2 cellular contexts compared by ENCODE assay signal in the genomic region with DNA sequence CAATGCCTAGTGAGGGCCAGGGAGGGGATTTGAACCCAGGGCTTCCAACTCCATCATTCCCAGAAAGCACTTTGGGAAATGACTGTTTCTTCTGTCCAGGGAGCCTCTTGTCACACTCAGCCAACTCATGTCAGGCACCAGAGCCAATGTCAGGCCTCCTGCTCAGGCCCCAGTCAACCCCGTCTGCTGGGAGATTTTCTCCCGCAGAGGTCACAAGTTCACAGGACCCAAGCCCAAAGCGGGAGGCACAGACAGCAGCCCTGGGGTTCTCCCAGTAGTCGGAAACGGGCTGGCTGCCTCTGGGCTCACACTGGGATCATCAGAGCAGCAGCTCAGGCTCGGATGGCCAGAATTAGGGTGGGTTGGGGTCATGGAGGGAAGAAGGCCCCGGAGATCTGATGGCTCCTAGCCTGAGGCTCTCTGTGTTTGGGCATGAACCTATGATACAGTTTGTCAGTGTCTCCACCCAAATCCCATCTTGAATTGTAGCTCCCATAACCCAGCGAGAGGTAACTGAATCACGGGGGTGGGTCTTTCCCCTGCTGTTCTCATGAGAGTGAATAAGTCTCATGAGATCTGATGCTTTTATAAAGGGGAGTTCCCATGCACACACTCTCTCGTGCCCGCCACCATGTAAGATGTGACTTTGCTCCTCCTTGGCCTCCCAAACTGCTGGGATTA.
A peak's percentile ranks its signal among the peaks of the same experiment; 100 is the strongest.
TF ChIP-seq lines count a peak whose summit lies in the region.

No MANE protein-coding gene starts in this region.

TF ChIP-seq in HCT116, 20 proteins besides CTCF, POLR2A, EP300 and RAD21:
- TF ChIP-seq EGR1 (IDR thresholded peaks at IDR 0.05; ENCODE audit: low read depth): no peak
- TF ChIP-seq EZH2phosphoT487 (IDR thresholded peaks at IDR 0.05; ENCODE audit: borderline replicate concordance): no peak
- TF ChIP-seq SIN3A (IDR thresholded peaks at IDR 0.05; ENCODE audit: low read depth): no peak
- TF ChIP-seq, protein P1, sequence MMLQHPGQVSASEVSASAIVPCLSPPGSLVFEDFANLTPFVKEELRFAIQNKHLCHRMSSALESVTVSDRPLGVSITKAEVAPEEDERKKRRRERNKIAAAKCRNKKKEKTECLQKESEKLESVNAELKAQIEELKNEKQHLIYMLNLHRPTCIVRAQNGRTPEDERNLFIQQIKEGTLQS (IDR thresholded peaks at IDR 0.05): no peak
- TF ChIP-seq CBX3 (IDR thresholded peaks at IDR 0.05; ENCODE audit: low read depth): no peak
- no peak for TF ChIP-seq ELF1 (IDR thresholded peaks at IDR 0.05; ENCODE audit: borderline replicate concordance, low read depth)
- TF ChIP-seq CEBPB (IDR thresholded peaks at IDR 0.05; ENCODE audit: low read depth): no peak
- TF ChIP-seq, protein P2, sequence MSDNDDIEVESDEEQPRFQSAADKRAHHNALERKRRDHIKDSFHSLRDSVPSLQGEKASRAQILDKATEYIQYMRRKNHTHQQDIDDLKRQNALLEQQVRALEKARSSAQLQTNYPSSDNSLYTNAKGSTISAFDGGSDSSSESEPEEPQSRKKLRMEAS (IDR thresholded peaks at IDR 0.05): no peak
- TF ChIP-seq SRF (IDR thresholded peaks at IDR 0.05; ENCODE audit: low read depth): no peak
- TF ChIP-seq FOSL1 (IDR thresholded peaks at IDR 0.05; ENCODE audit: low read depth): no peak
- TF ChIP-seq EZH2 (IDR thresholded peaks at IDR 0.05): no peak
- no peak for TF ChIP-seq SP1 (IDR thresholded peaks at IDR 0.05; ENCODE audit: low read depth)
- TF ChIP-seq JUND (IDR thresholded peaks at IDR 0.05): no peak

TF ChIP-seq in GM12878, 131 proteins besides CTCF, POLR2A, EP300 and RAD21:
- no peak for TF ChIP-seq PAX8 (IDR thresholded peaks at IDR 0.05)
- TF ChIP-seq, protein P3, sequence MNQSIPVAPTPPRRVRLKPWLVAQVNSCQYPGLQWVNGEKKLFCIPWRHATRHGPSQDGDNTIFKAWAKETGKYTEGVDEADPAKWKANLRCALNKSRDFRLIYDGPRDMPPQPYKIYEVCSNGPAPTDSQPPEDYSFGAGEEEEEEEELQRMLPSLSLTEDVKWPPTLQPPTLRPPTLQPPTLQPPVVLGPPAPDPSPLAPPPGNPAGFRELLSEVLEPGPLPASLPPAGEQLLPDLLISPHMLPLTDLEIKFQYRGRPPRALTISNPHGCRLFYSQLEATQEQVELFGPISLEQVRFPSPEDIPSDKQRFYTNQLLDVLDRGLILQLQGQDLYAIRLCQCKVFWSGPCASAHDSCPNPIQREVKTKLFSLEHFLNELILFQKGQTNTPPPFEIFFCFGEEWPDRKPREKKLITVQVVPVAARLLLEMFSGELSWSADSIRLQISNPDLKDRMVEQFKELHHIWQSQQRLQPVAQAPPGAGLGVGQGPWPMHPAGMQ (IDR thresholded peaks at IDR 0.05; ENCODE audit: borderline replicate concordance): no peak
- TF ChIP-seq ZNF384 (IDR thresholded peaks at IDR 0.05; ENCODE audit: borderline replicate concordance, low read depth, low read length): no peak
- no peak for TF ChIP-seq JUNB (IDR thresholded peaks at IDR 0.05)
- TF ChIP-seq, protein P4, sequence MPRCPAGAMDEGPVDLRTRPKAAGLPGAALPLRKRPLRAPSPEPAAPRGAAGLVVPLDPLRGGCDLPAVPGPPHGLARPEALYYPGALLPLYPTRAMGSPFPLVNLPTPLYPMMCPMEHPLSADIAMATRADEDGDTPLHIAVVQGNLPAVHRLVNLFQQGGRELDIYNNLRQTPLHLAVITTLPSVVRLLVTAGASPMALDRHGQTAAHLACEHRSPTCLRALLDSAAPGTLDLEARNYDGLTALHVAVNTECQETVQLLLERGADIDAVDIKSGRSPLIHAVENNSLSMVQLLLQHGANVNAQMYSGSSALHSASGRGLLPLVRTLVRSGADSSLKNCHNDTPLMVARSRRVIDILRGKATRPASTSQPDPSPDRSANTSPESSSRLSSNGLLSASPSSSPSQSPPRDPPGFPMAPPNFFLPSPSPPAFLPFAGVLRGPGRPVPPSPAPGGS (IDR thresholded peaks at IDR 0.05; ENCODE audit: borderline replicate concordance, insufficient read depth, low read depth, low read length, poor library complexity, severe bottlenecking): peak; percentile 19
- TF ChIP-seq MEF2B (IDR thresholded peaks at IDR 0.05; ENCODE audit: partially characterized antibody, poor library complexity, severe bottlenecking): peak; percentile 78
- 0 out of 2 replicates have a peak, but pooled peaks have one; percentile 31 for TF ChIP-seq NR2F1 (conservative IDR thresholded peaks at IDR 0.05)
